2 cellular contexts compared by ENCODE assay signal in the genomic region with DNA sequence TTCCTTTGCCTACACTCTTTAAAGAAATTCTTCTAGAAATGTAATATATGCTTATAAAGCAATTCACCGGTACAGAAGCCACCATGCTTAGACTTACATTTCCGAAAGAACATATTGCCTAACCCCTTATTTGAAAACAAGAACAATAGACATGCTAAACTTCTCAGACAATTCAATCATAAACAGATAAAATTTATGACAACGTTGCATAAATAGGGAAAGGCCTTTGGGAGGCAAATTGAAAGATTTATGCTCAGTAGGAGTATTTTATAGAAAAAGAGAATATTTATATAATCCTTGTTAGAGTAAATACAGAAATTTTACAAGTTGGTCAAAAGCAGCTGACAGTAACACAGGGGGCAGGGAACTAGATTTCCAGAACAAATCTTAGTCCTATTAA.
A peak's percentile ranks its signal among the peaks of the same experiment; 100 is the strongest.
TF ChIP-seq lines count a peak whose summit lies in the region.

No MANE protein-coding gene starts in this region.

TF ChIP-seq in HepG2, 621 proteins besides CTCF, POLR2A, EP300 and RAD21:
- TF ChIP-seq RFX3 (CRISPR knock-in tag; IDR thresholded peaks at IDR 0.05) (no peak), MAFK (conservative IDR thresholded peaks at IDR 0.05 in 1 of 2, IDR thresholded peaks at IDR 0.05 in 1 of 2; ENCODE audit: low read length in 2 of 2) (peak in 1 of 2 experiments; percentile 56; a peak in 3 of 4 replicates), MAFF (IDR thresholded peaks at IDR 0.05; ENCODE audit: low read depth, low read length) (peak; percentile 60), SSRP1 (CRISPR knock-in tag; IDR thresholded peaks at IDR 0.05) (no peak)

TF ChIP-seq in K562, 482 proteins besides CTCF, POLR2A, EP300 and RAD21:
- TF ChIP-seq BMI1 (IDR thresholded peaks at IDR 0.05; ENCODE audit: low read length): no peak
- peak; percentile 40; the same call in 1 of the 2 replicates for TF ChIP-seq ZNF316 (IDR thresholded peaks at IDR 0.05)
- TF ChIP-seq KLF6 (CRISPR knock-in tag; IDR thresholded peaks at IDR 0.05; ENCODE audit: borderline replicate concordance): no peak
- TF ChIP-seq ZNF75A (CRISPR knock-in tag; IDR thresholded peaks at IDR 0.05): no peak
- TF ChIP-seq MAFF (IDR thresholded peaks at IDR 0.05; ENCODE audit: low read length): peak; percentile 19; the same call in 1 of the 2 replicates
- TF ChIP-seq TOE1 (IDR thresholded peaks at IDR 0.05; ENCODE audit: borderline replicate concordance): no peak
- no peak for TF ChIP-seq TOE1 (CRISPR knock-in tag; IDR thresholded peaks at IDR 0.05; ENCODE audit: borderline replicate concordance, low read depth)
- TF ChIP-seq FOXA1 (IDR thresholded peaks at IDR 0.05; ENCODE audit: borderline replicate concordance): no peak
- TF ChIP-seq SIX5 (IDR thresholded peaks at IDR 0.05; ENCODE audit: borderline replicate concordance in 1 of 2, insufficient read depth in 1 of 2, low read depth in 1 of 2, low read length in 2 of 2): no peak
- TF ChIP-seq C11orf30 (IDR thresholded peaks at IDR 0.05; ENCODE audit: low read depth): peak; percentile 33
- TF ChIP-seq CBFB (CRISPR knock-in tag; IDR thresholded peaks at IDR 0.05): no peak
- TF ChIP-seq, protein P1, sequence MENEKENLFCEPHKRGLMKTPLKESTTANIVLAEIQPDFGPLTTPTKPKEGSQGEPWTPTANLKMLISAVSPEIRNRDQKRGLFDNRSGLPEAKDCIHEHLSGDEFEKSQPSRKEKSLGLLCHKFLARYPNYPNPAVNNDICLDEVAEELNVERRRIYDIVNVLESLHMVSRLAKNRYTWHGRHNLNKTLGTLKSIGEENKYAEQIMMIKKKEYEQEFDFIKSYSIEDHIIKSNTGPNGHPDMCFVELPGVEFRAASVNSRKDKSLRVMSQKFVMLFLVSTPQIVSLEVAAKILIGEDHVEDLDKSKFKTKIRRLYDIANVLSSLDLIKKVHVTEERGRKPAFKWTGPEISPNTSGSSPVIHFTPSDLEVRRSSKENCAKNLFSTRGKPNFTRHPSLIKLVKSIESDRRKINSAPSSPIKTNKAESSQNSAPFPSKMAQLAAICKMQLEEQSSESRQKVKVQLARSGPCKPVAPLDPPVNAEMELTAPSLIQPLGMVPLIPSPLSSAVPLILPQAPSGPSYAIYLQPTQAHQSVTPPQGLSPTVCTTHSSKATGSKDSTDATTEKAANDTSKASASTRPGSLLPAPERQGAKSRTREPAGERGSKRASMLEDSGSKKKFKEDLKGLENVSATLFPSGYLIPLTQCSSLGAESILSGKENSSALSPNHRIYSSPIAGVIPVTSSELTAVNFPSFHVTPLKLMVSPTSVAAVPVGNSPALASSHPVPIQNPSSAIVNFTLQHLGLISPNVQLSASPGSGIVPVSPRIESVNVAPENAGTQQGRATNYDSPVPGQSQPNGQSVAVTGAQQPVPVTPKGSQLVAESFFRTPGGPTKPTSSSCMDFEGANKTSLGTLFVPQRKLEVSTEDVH (IDR thresholded peaks at IDR 0.05; ENCODE audit: low read depth, partially characterized antibody): no peak
- TF ChIP-seq, protein P2, sequence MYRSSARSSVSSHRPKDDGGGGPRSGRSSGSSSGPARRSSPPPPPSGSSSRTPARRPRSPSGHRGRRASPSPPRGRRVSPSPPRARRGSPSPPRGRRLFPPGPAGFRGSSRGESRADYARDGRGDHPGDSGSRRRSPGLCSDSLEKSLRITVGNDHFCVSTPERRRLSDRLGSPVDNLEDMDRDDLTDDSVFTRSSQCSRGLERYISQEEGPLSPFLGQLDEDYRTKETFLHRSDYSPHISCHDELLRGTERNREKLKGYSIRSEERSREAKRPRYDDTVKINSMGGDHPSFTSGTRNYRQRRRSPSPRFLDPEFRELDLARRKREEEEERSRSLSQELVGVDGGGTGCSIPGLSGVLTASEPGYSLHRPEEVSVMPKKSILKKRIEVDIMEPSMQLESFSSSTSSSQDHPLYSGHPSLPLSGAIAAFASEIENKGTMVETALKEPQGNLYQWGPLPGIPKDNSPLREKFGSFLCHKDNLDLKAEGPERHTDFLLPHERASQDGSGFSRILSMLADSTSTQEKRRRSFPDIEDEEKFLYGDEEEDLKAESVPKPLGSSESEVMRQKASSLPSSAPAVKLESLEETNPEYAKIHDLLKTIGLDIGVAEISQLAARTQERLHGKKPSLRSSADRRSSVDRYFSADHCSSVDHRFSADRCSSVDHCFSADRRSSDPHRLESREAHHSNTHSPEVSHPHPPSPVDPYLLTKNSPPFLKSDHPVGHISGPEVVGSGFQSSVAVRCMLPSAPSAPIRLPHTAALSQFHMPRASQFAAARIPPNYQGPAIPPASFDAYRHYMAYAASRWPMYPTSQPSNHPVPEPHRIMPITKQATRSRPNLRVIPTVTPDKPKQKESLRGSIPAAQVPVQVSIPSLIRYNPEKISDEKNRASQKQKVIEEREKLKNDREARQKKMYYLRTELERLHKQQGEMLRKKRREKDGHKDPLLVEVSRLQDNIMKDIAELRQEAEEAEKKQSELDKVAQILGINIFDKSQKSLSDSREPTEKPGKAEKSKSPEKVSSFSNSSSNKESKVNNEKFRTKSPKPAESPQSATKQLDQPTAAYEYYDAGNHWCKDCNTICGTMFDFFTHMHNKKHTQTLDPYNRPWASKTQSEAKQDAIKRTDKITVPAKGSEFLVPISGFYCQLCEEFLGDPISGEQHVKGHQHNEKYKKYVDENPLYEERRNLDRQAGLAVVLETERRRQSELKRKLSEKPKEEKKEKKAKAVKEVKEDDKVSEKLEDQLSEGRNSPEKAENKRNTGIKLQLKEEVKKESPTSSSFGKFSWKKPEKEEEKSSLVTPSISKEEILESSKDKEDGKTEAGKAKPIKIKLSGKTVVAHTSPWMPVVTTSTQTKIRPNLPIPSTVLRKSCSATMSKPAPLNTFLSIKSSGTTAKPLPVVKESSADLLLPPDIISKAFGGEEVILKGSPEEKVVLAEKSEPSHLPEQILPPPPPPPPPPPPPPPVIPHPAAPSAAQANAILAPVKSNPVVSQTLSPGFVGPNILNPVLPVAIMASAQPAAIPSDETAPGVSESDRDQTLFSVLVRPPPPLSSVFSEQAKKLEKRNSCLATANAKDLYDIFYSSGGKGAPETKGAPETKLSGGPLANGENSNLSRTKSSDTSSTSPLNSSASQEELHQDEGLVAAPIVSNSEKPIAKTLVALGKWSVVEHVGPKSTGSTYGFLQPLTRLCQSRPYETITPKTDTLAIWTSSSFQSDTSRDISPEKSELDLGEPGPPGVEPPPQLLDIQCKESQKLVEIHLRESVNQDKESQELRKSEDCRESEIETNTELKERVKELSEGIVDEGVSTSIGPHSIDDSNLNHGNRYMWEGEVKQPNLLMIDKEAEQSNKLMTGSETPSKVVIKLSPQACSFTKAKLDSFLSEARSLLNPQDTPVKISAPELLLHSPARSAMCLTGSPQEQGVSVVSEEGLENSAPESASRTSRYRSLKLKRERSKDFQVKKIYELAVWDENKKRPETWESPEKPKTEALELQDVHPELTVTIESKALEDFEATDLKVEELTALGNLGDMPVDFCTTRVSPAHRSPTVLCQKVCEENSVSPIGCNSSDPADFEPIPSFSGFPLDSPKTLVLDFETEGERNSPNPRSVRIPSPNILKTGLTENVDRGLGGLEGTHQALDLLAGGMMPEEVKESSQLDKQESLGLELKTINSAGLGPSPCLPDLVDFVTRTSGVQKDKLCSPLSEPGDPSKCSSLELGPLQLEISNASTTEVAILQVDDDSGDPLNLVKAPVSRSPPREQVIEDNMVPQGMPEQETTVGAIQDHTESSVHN (IDR thresholded peaks at IDR 0.05; ENCODE audit: borderline replicate concordance in 1 of 2, low read depth in 1 of 2): no peak
TF ChIP-seq in K562: peak in this region for 3.
